21 cellular contexts compared by ENCODE assay signal in the genomic region with DNA sequence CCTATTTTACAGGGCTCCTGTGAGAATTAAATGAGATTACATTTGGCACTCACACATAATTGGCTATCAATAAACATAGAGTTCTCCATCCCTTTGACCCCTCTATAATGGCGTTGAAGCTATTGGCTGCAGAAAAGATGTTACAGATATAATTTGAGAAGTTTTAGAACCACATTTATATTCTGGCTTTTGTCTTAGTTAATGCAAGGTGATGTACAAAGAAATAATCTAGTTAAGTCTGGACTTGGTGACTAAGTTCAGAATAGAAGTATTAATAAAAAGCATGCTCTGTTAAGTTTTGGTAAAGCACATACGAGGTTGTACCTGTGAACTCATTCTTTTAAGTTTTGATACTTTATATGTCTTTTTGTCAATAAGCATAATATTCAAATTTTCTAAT.
"Had no signal": no experiment of that assay in that cellular context is flagged by ENCODE, and none has a peak within 500 bp of the region (broad histone marks: within the 10 kb centered on the region; RNA-seq: fewer than 3 reads in every experiment).

No MANE protein-coding gene starts in this region.

- ATAC-seq: activated CD4-positive, CD25-positive, alpha-beta regulatory T cell treated with anti-CD3 and anti-CD28 coated beads, Interleukin-2, amount 50 U/mL, for 24 hours; activated CD8-positive, alpha-beta T cell treated with anti-CD3 and anti-CD28 coated beads for 36 hours; activated T-cell treated with anti-CD3 and anti-CD28 coated beads, Interleukin-2, amount 50 U/mL, for 72 hours had no signal

- H3K27me3 ChIP-seq: Peyer's patch had no signal

- H3K27ac ChIP-seq: Peyer's patch, SK-N-MC had no signal

- H3K36me3 ChIP-seq: Peyer's patch had no signal

- H3K9me3 ChIP-seq: Peyer's patch had no signal

- H3K4me3 ChIP-seq: Peyer's patch, SK-N-MC had no signal

- DNase-seq: activated CD4-positive, alpha-beta T cell treated with anti-CD3 and anti-CD28 coated beads for 4 hours; activated CD8-positive, alpha-beta memory T cell treated with anti-CD3 and anti-CD28 coated beads, Interleukin-2, amount 50 U/mL, for 4 hours; activated CD8-positive, alpha-beta T cell treated with anti-CD3 and anti-CD28 coated beads for 36 hours; activated gamma-delta T cell treated with Interleukin-2 at 50 U/mL for 16 hours; activated naive CD4-positive, alpha-beta T cell treated with anti-CD3 and anti-CD28 coated beads, Interleukin-2, amount 10 ng/mL, durations not matched to agents 7 days and 5 days; activated naive CD8-positive, alpha-beta T cell treated with anti-CD3 and anti-CD28 coated beads for 36 hours; activated T-cell treated with anti-CD3 and anti-CD28 coated beads, Interleukin-2, amount 50 U/mL, for 72 hours; cerebellar nuclear complex; Kasumi-1; KBM-7; NCI-H1105 treated with DMSO at 0.1 percent for 48 hours; NCI-H1436 treated with DMSO at 0.1 percent for 48 hours; NCI-H187 treated with DMSO at 0.1 percent for 48 hours; NCI-H2081 treated with DMSO at 0.1 percent for 48 hours; NCI-H2227 treated with DMSO at 0.1 percent for 48 hours; NCI-H446 treated with DMSO at 0.1 percent for 48 hours; NCI-H526; Peyer's patch; SW 1271 had no signal
